ENCODE assay signal across 10 cellular contexts in genomic region chr10:133087679-133088523, GRCh38. TPM values are rescaled to one million over a fixed set of nuclear protein-coding genes. Genes with fewer than 3 reads are reported as not detected.
DNase-seq lines count a peak whose midpoint lies in the region; ATAC-seq, FAIRE-seq and TF ChIP-seq lines count a peak whose summit lies in the region.
"Had no signal": no experiment of that assay in that cellular context is flagged by ENCODE, and none has a peak within 500 bp of the region (broad histone marks: within the 10 kb centered on the region; RNA-seq: fewer than 3 reads in every experiment).

ADGRA1 (plus strand) TSS chr10:133087924; CDS start chr10:133088910, 986 bp downstream.

- ATAC-seq in stimulated activated effector memory CD8-positive, alpha-beta T cell treated with anti-CD3 and anti-CD28 coated beads, Interleukin-12 subunit alpha, Interleukin-12 subunit beta, amount 100 ng/mL, for 72 hours = no peak
- ATAC-seq in HG02642 (IDR thresholded peaks at IDR 0.05; ENCODE audit: poor library complexity, unreplicated experiment) = no peak
- ATAC-seq in HG02610 (IDR thresholded peaks at IDR 0.05; ENCODE audit: unreplicated experiment) = no peak

- no peaks in the 10 kb centered on the region for H3F3A ChIP-seq in neural cell (ENCODE audit: insufficient read depth, low read length, poor library complexity, severe bottlenecking)

- intact Hi-C loops in endothelial cell of umbilical vein (cut with micrococcal nuclease) = no loop called here

- no peak within 1 kb of the TSS for H3K27ac Mint-ChIP-seq in stimulated activated effector memory CD8-positive, alpha-beta T cell treated with anti-CD3 and anti-CD28 coated beads, Interleukin-12 subunit alpha, Interleukin-12 subunit beta, amount 100 ng/mL, for 72 hours

- H3K9me1 ChIP-seq in endothelial cell of umbilical vein (replicated peaks; ENCODE audit: control insufficient read depth, extremely low read depth, insufficient read depth, low read length) = no peaks in the 10 kb centered on the region

- peaks cover 5 to 12% of the 10 kb centered on the region in 2 experiments for H3K27me3 ChIP-seq in endothelial cell of umbilical vein (ENCODE audit: control insufficient read depth in 2 of 2, insufficient read depth in 2 of 2, low read length in 2 of 2)
- no peaks in the 10 kb centered on the region for H3K27me3 ChIP-seq in neural cell (ENCODE audit: insufficient read depth, low read depth, low read length)

- dilution Hi-C loops in endothelial cell of umbilical vein (cut with MboI; ENCODE audit: extremely low pct_ligation_motif_present, low sequenced_read_pairs) = no loop called here

- DNase-seq in Caki2 (ENCODE audit: low read depth) = peak; percentile 12
- DNase-seq in NCI-H1105 treated with DMSO at 0.1 percent for 48 hours (lab: John Stamatoyannopoulos, UW) = peak; percentile 41
- DNase-seq in endothelial cell of umbilical vein (ENCODE audit: low read depth, low spot score) = no peak
- DNase-seq in NK-92 (lab: John Stamatoyannopoulos, UW; ENCODE audit: unreplicated experiment) = no peak
- DNase-seq in stimulated activated effector memory CD8-positive, alpha-beta T cell treated with anti-CD3 and anti-CD28 coated beads, Interleukin-12 subunit alpha, Interleukin-12 subunit beta, amount 100 ng/mL, for 72 hours (ENCODE audit: low spot score in 2 of 2) = no peak
- DNase-seq: activated naive CD4-positive, alpha-beta T cell treated with anti-CD3 and anti-CD28 coated beads, Interleukin-2, amount 50 U/mL, for 16 hours had no signal

- no peak for TF ChIP-seq POLR2A in endothelial cell of umbilical vein (IDR thresholded peaks at IDR 0.05; ENCODE audit: low read depth, low read length)

- H3K36me3 ChIP-seq in endothelial cell of umbilical vein (ENCODE audit: control insufficient read depth in 2 of 2, extremely low read depth in 1 of 2, insufficient read depth in 2 of 2, low read length in 2 of 2) = no peaks in the 10 kb centered on the region
- no peaks in the 10 kb centered on the region for H3K36me3 ChIP-seq in neural cell (ENCODE audit: insufficient read depth, low read length)

- H3K9me2 ChIP-seq in neural cell (ENCODE audit: insufficient read depth, low read length) = no peaks in the 10 kb centered on the region

- no peak for TF ChIP-seq RAD21 in neural cell (conservative IDR thresholded peaks at IDR 0.05)

- H3K4me3 ChIP-seq in endothelial cell of umbilical vein (replicated peaks in 1 of 3; ENCODE audit: insufficient read depth in 1 of 3, low read depth in 1 of 3, low read length in 3 of 3) (no peak within 1 kb of the TSS), neural cell (ENCODE audit: low read length) (peak within 1 kb of the TSS; percentile 72)

- TF ChIP-seq CTCF in endothelial cell of umbilical vein (IDR thresholded peaks at IDR 0.05; ENCODE audit: extremely low read depth in 1 of 2, insufficient read depth in 1 of 2, low read depth in 1 of 2, low read length in 2 of 2) = no peak
- peak; percentile 7 for TF ChIP-seq CTCF in neural cell (IDR thresholded peaks at IDR 0.05; ENCODE audit: poor library complexity, severe bottlenecking)

- BruUV-seq in endothelial cell of umbilical vein (replicated peaks; lab: Mats Ljungman, UMichigan) = no TSS peak

- FAIRE-seq in endothelial cell of umbilical vein (lab: Jason Lieb, UNC) = no peak

- no peaks in the 10 kb centered on the region for H3K4me1 Mint-ChIP-seq in stimulated activated effector memory CD8-positive, alpha-beta T cell treated with anti-CD3 and anti-CD28 coated beads, Interleukin-12 subunit alpha, Interleukin-12 subunit beta, amount 100 ng/mL, for 72 hours

- H3K4me3 Mint-ChIP-seq in stimulated activated effector memory CD8-positive, alpha-beta T cell treated with anti-CD3 and anti-CD28 coated beads, Interleukin-12 subunit alpha, Interleukin-12 subunit beta, amount 100 ng/mL, for 72 hours = no peak within 1 kb of the TSS

- no peaks in the 10 kb centered on the region for H3K4me1 ChIP-seq in endothelial cell of umbilical vein (ENCODE audit: control insufficient read depth, extremely low read depth, insufficient read depth, low read length)

- in situ Hi-C loops in Caki2 (cut with HindIII; ENCODE audit: low pct_unique_long_range_greater_than_20kb, low sequenced_read_pairs) = no loop called here

- H3K27ac ChIP-seq in endothelial cell of umbilical vein (ENCODE audit: insufficient read depth, low read depth, low read length) = no peak within 1 kb of the TSS
- H3K27ac ChIP-seq in neural cell (ENCODE audit: low read length) = peak within 1 kb of the TSS; percentile 73

- H4K20me1 ChIP-seq in endothelial cell of umbilical vein (replicated peaks; ENCODE audit: control insufficient read depth, extremely low read depth, insufficient read depth, low read length) (no peaks in the 10 kb centered on the region), neural cell (ENCODE audit: insufficient read depth) (no peaks in the 10 kb centered on the region)

- no peak within 1 kb of the TSS for H3K9ac ChIP-seq in endothelial cell of umbilical vein (replicated peaks; ENCODE audit: extremely low read depth, insufficient read depth, low read length)
- H3K9ac ChIP-seq in neural cell (ENCODE audit: low read length) = peak within 1 kb of the TSS; percentile 70

- POLR2A ChIA-PET in endothelial cell of umbilical vein (lab: Charles Lee) = no interaction called here

- no peaks in the 10 kb centered on the region for H3K9me3 Mint-ChIP-seq in stimulated activated effector memory CD8-positive, alpha-beta T cell treated with anti-CD3 and anti-CD28 coated beads, Interleukin-12 subunit alpha, Interleukin-12 subunit beta, amount 100 ng/mL, for 72 hours

- H3K4me2 ChIP-seq in endothelial cell of umbilical vein (ENCODE audit: insufficient read depth, low read length) (no peak within 1 kb of the TSS), neural cell (ENCODE audit: low read length) (peak within 1 kb of the TSS; percentile 88)

- H2AFZ ChIP-seq in endothelial cell of umbilical vein (ENCODE audit: low read depth, low read length) (no peak within 1 kb of the TSS), neural cell (ENCODE audit: low read depth, low read length) (peak within 1 kb of the TSS; percentile 27)

- no peaks in the 10 kb centered on the region for H3K9me3 ChIP-seq in endothelial cell of umbilical vein (replicated peaks; ENCODE audit: control insufficient read depth, insufficient read depth, low read length)
- no peaks in the 10 kb centered on the region for H3K9me3 ChIP-seq in neural cell (ENCODE audit: low read length)

- H3K36me3 Mint-ChIP-seq in stimulated activated effector memory CD8-positive, alpha-beta T cell treated with anti-CD3 and anti-CD28 coated beads, Interleukin-12 subunit alpha, Interleukin-12 subunit beta, amount 100 ng/mL, for 72 hours = no peaks in the 10 kb centered on the region

- CTCF ChIA-PET in endothelial cell of umbilical vein (lab: Charles Lee) = no interaction called here

- peak; percentile 31 for TF ChIP-seq EP300 in neural cell (conservative IDR thresholded peaks at IDR 0.05; ENCODE audit: poor library complexity, severe bottlenecking)

- no peaks in the 10 kb centered on the region for H3K79me2 ChIP-seq in endothelial cell of umbilical vein (ENCODE audit: control insufficient read depth, insufficient read depth, low read length)
- H3K79me2 ChIP-seq in neural cell (replicated peaks; ENCODE audit: insufficient read depth, low read length) = no peaks in the 10 kb centered on the region

TF ChIP-seq in endothelial cell of umbilical vein, 7 proteins besides CTCF, POLR2A, EP300 and RAD21:
- TF ChIP-seq POLR2AphosphoS5 (IDR thresholded peaks at IDR 0.05; ENCODE audit: insufficient read depth, low read depth, low read length) (no peak), EZH2 (IDR thresholded peaks at IDR 0.05; ENCODE audit: borderline replicate concordance, low read depth, low read length, severe bottlenecking) (peak; percentile 51)

TF ChIP-seq in neural cell, 6 proteins besides CTCF, POLR2A, EP300 and RAD21 (continues in another document):
- TF ChIP-seq TAF1 (IDR thresholded peaks at IDR 0.05; ENCODE audit: low read depth) = no peak
- peak; percentile 74 for TF ChIP-seq MXI1 (conservative IDR thresholded peaks at IDR 0.05; ENCODE audit: poor library complexity, severe bottlenecking)
- peak; percentile 41 for TF ChIP-seq POLR2AphosphoS5 (IDR thresholded peaks at IDR 0.05)
- TF ChIP-seq EZH2 (IDR thresholded peaks at IDR 0.05; ENCODE audit: borderline replicate concordance, insufficient read depth, low read length, poor library complexity, severe bottlenecking) = no peak
- peak; percentile 56 for TF ChIP-seq SMC3 (conservative IDR thresholded peaks at IDR 0.05; ENCODE audit: poor library complexity)

RNA-seq across cellular contexts. Expression of gene ADGRA1, which starts in this region (rescaled TPM):
- not detected in 2 replicates for total RNA-seq in Caki2 (2014; rRNA removed; shearing (Covaris generic); ENCODE audit: low replicate concordance)
- not detected in 2 replicates for total RNA-seq in endothelial cell of umbilical vein
- polyA plus RNA-seq in endothelial cell of umbilical vein (not detected in 2 replicates), neural cell (2.2 and 4.5 TPM in 2 replicates)
- not detected in 2 replicates for polyA plus RNA-seq in endothelial cell of umbilical vein (2011; cell fraction: cytosol; rRNA removed)
- polyA plus RNA-seq in endothelial cell of umbilical vein (2011; cell fraction: nucleus; rRNA removed) = not detected in 2 replicates
- polyA plus RNA-seq in endothelial cell of umbilical vein (2012) = not detected in 2 replicates
- polyA minus RNA-seq in endothelial cell of umbilical vein (not detected in 2 replicates), neural cell (5.8 and 6.7 TPM in 2 replicates)
- not detected for polyA minus RNA-seq in endothelial cell of umbilical vein (2011; cell fraction: cytosol; rRNA and poly(A)+ RNA removed)
- not detected in 2 replicates for polyA minus RNA-seq in endothelial cell of umbilical vein (2011; cell fraction: nucleus; rRNA and poly(A)+ RNA removed)
- total RNA-seq: fibroblast of lung had no signal
- polyA plus RNA-seq: fibroblast of lung had no signal

Comparison
In these comparisons a context has a peak if more than half of its experiments do, and no peak if none do; other contexts are left out.
1. Peak in DNase-seq in Caki2; RNA of the gene not detected or under 1 TPM.